Comparison of ENCODE assay signal across 8 cellular contexts in the genomic region with DNA sequence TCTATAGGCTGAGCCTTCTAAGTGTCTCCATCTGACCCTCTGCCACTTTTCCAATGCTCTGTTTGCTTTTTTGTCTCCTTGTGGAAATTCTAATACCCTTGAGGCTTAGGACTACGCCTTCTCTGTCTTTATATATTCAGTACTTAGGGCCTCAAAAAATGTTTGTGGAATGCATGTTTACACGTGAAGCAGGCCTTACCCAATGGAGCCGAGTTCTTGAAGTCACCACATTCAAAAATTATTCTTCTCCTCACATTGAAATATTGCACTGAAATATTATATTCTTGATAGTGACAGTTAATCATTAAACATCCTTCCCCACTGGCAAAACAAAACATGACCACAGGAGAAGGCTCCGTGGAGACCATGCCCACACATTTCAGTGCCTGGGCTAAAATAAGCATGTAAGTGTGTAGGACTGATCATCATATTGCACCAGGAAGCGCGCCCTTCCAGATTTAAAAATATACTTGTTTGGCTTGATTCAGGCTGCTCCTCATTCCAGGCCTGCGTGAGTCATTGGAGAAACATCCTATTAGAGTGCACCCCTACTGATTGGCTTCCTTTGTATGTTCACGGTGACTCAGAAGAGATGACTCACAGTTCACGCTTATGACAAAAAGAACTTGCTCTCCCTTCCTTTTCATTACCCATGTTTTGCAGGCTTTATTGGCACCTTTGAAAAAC.
DNase-seq lines count a peak whose midpoint lies in the region; ATAC-seq and TF ChIP-seq lines count a peak whose summit lies in the region.

No MANE protein-coding gene starts in this region.

- DNase-seq in activated CD8-positive, alpha-beta memory T cell treated with anti-CD3 and anti-CD28 coated beads for 24 hours, result peak; percentile 67
- no peak for DNase-seq in activated CD8-positive, alpha-beta memory T cell treated with anti-CD3 and anti-CD28 coated beads, Interleukin-2, amount 50 U/mL, for 48 hours
- peak in 39 of 58 donors; percentile 10 to 85 (median 45) for DNase-seq in anterior cingulate cortex (lab: John Stamatoyannopoulos, UW)
- peak; percentile 70 to 76 (median 74) for DNase-seq in right cardiac atrium
- DNase-seq in sciatic nerve (ENCODE audit: low spot score), result peak; percentile 71
- no peak for DNase-seq in NCI-H187 (lab: John Stamatoyannopoulos, UW)
- DNase-seq in OCI-M1 (lab: John Stamatoyannopoulos, UW), result no peak

- no peaks in the 10 kb centered on the region for H3K27me3 ChIP-seq in right cardiac atrium (ENCODE audit: control insufficient read depth, insufficient read depth)

- WGBS in right cardiac atrium, result 21% methylated on average over 9 of the region's 9 CpGs

- H3K9me3 ChIP-seq in right cardiac atrium (ENCODE audit: control insufficient read depth, low read length), result no peaks in the 10 kb centered on the region

- peaks cover 10% of the 10 kb centered on the region for H3K4me1 ChIP-seq in right cardiac atrium (ENCODE audit: control insufficient read depth, insufficient read depth, low read length)

- peak overlapping the region; percentile 97 for H3K27ac ChIP-seq in right cardiac atrium (ENCODE audit: low read length)

- ATAC-seq in right cardiac atrium (peak; percentile 100), sciatic nerve (peak; percentile 100)

- no peak overlapping the region for H3K4me3 ChIP-seq in right cardiac atrium (ENCODE audit: low read length)

- intact Hi-C loops in right cardiac atrium (cut with DNase I) (no loop called here), sciatic nerve (cut with DNase I) (no loop called here)

TF ChIP-seq in PFSK-1, 5 proteins besides CTCF, POLR2A, EP300 and RAD21:
- TF ChIP-seq FOXP2 (optimal IDR thresholded peaks at IDR 0.05; ENCODE audit: borderline replicate concordance, extremely low read depth, extremely low read length, insufficient read depth) (no peak), TAF1 (IDR thresholded peaks at IDR 0.05; ENCODE audit: borderline replicate concordance, insufficient read depth, low read length) (no peak), POLR2AphosphoS5 (IDR thresholded peaks at IDR 0.05; ENCODE audit: low read depth, low read length) (no peak), REST (IDR thresholded peaks at IDR 0.05; ENCODE audit: insufficient read depth in 1 of 2, low read depth in 2 of 2, low read length in 2 of 2) (0 out of 4 replicates have a peak, but pooled peaks of 1 of the 2 experiments have one; percentile 61), SIN3A (IDR thresholded peaks at IDR 0.05; ENCODE audit: borderline replicate concordance, insufficient read depth, low read length) (peak; percentile 57; the same call in 1 of the 2 replicates)
TF ChIP-seq in PFSK-1: peak in this region for 2.

Comparison
In these comparisons a context has a peak if more than half of its experiments do, and no peak if none do; other contexts are left out.
1. DNase-seq: peak in activated CD8-positive, alpha-beta memory T cell treated with anti-CD3 and anti-CD28 coated beads for 24 hours (single experiment), anterior cingulate cortex (39 of 58), right cardiac atrium (3 of 3) and sciatic nerve (single experiment); none in activated CD8-positive, alpha-beta memory T cell treated with anti-CD3 and anti-CD28 coated beads, Interleukin-2, amount 50 U/mL, for 48 hours (single experiment), NCI-H187 (0 of 2) and OCI-M1 (single experiment).